ENCODE assay signal across 28 cellular contexts in genomic region chr17:47177261-47177660, GRCh38. TPM values are rescaled to one million over a fixed set of nuclear protein-coding genes. Genes with fewer than 3 reads are reported as not detected.
"Had no signal": no experiment of that assay in that cellular context is flagged by ENCODE, and none has a peak within 500 bp of the region (broad histone marks: within the 10 kb centered on the region; RNA-seq: fewer than 3 reads in every experiment).

No MANE protein-coding gene starts in this region.

- FAIRE-seq: small intestine, urothelium cell line had no signal

- H3K27ac ChIP-seq: neural progenitor cell, ovary, parathyroid adenoma, psoas muscle, right lobe of liver, sigmoid colon, suprapubic skin, testis, tibial nerve, upper lobe of left lung, vagina had no signal

- H3K4me3 ChIP-seq: neural progenitor cell, ovary, psoas muscle, right lobe of liver, sigmoid colon, suprapubic skin, testis, tibial nerve, upper lobe of left lung, vagina had no signal

- H3K4me2 ChIP-seq: neural progenitor cell had no signal

- ATAC-seq: natural killer cell; psoas muscle; right lobe of liver; stimulated activated memory B cell treated with anti-CD40 and anti-IgM and Interleukin-4, amounts not matched to agents 10 μg/mL and 1 μg/mL and 100 μg/mL, for 72 hours; stimulated activated naive CD8-positive, alpha-beta T cell treated with anti-CD3 and anti-CD28 coated beads, Interleukin-15, amount 100 ng/mL, for 72 hours; stimulated activated naive CD8-positive, alpha-beta T cell treated with anti-CD3 and anti-CD28 coated beads, Interleukin-15, Interleukin-2, amounts not matched to agents 100 U/mL and 50 U/mL, for 24 hours had no signal

- H3K36me3 ChIP-seq: ovary had no signal

- H2AFZ ChIP-seq: neural progenitor cell, parathyroid adenoma had no signal

- H3K4me1 ChIP-seq: neural progenitor cell, parathyroid adenoma, suprapubic skin had no signal

- H3K9ac ChIP-seq: neural progenitor cell, parathyroid adenoma had no signal

- H3K9me3 ChIP-seq: ovary, psoas muscle, right lobe of liver, sigmoid colon, suprapubic skin, testis, tibial nerve, upper lobe of left lung, vagina had no signal

- DNase-seq: natural killer cell; occipital lobe; ovary; psoas muscle; right cardiac atrium; right lobe of liver; sigmoid colon; small intestine; stimulated activated CD4-positive, alpha-beta T cell treated with anti-CD3 and anti-CD28 coated beads, Interleukin-15, amount 100 ng/mL, for 24 hours; stimulated activated CD4-positive, alpha-beta T cell treated with anti-CD3 and anti-CD28 coated beads, Interleukin-2, amount 100 ng/mL, for 24 hours; stimulated activated CD4-positive, alpha-beta T cell treated with anti-CD3 and anti-CD28 coated beads, Interleukin-2, amount 100 ng/mL, for 48 hours; stimulated activated CD4-positive, alpha-beta T cell treated with anti-CD3 and anti-CD28 coated beads, Interleukin-4, amount 100 ng/mL, for 24 hours; stimulated activated naive CD4-positive, alpha-beta T cell; stimulated activated naive CD8-positive, alpha-beta T cell treated with anti-CD3 and anti-CD28 coated beads, Interleukin-15, amount 100 ng/mL, for 72 hours; stimulated activated naive CD8-positive, alpha-beta T cell treated with anti-CD3 and anti-CD28 coated beads, Interleukin-15, Interleukin-2, amounts not matched to agents 100 U/mL and 50 U/mL, for 24 hours; substantia nigra; testis; trophoblast cell; upper lobe of left lung had no signal

- H3K27me3 ChIP-seq: neural progenitor cell, ovary, right lobe of liver, sigmoid colon, suprapubic skin, testis, tibial nerve, upper lobe of left lung, vagina had no signal

RNA-seq across cellular contexts. Expression of gene MYL4, which starts 31.9 kb away (rescaled TPM):
- total RNA-seq: suprapubic skin, ureter, vagina had no signal
- polyA plus RNA-seq: neural cell had no signal
